15 cellular contexts compared by ENCODE assay signal in genomic region chr5:11797132-11797531, GRCh38.
DNase-seq lines count a peak whose midpoint lies in the region; ATAC-seq lines count a peak whose summit lies in the region.
"Had no signal": no experiment of that assay in that cellular context is flagged by ENCODE, and none has a peak within 500 bp of the region (broad histone marks: within the 10 kb centered on the region; RNA-seq: fewer than 3 reads in every experiment).

No MANE protein-coding gene starts in this region.

- ATAC-seq in HG03135 (IDR thresholded peaks at IDR 0.05; ENCODE audit: unreplicated experiment): no peak
- ATAC-seq: activated CD4-positive, alpha-beta T cell treated with anti-CD3 and anti-CD28 coated beads for 36 hours; body of pancreas; heart right ventricle had no signal

- DNase-seq in DMS 273 (lab: John Stamatoyannopoulos, UW; ENCODE audit: unreplicated experiment) (peak; percentile 33), DMS 273 treated with DMSO at 0.1 percent for 48 hours (lab: John Stamatoyannopoulos, UW) (no peak), NCI-H2081 (lab: John Stamatoyannopoulos, UW) (peak; percentile 93 to 96), SHP77 treated with DMSO at 0.1 percent for 48 hours (lab: John Stamatoyannopoulos, UW) (peak; percentile 17), mucosa of gallbladder (ENCODE audit: low spot score) (peak; percentile 42), germinal center (ENCODE audit: low spot score) (no peak), AML-193 (lab: John Stamatoyannopoulos, UW) (no peak)
- DNase-seq: activated CD4-positive, alpha-beta T cell treated with anti-CD3 and anti-CD28 coated beads for 36 hours; heart right ventricle; midbrain; NCI-H526 treated with DMSO at 0.1 percent for 48 hours; stimulated activated CD4-positive, alpha-beta T cell treated with anti-CD3 and anti-CD28 coated beads, Interleukin-4, amount 100 ng/mL, for 24 hours; trophoblast cell had no signal

Comparison
In these comparisons a context has a peak if more than half of its experiments do, and no peak if none do; other contexts are left out.
1. DNase-seq: peak in DMS 273 (single experiment), NCI-H2081 (2 of 2), SHP77 treated with DMSO at 0.1 percent for 48 hours (single experiment) and mucosa of gallbladder (single experiment); none in DMS 273 treated with DMSO at 0.1 percent for 48 hours (single experiment), germinal center (single experiment) and AML-193 (0 of 2).